ENCODE assay signal across 15 cellular contexts in genomic region chr9:121887553-121888437, GRCh38.
DNase-seq lines count a peak whose midpoint lies in the region; ATAC-seq and TF ChIP-seq lines count a peak whose summit lies in the region.
"Had no signal": no experiment of that assay in that cellular context is flagged by ENCODE, and none has a peak within 500 bp of the region (broad histone marks: within the 10 kb centered on the region; RNA-seq: fewer than 3 reads in every experiment).

No MANE protein-coding gene starts in this region.

- no peaks in the 10 kb centered on the region for H3K9me3 ChIP-seq in fibroblast of lung (ENCODE audit: control insufficient read depth, insufficient read depth, low read depth, low read length)
- H3K9me3 ChIP-seq in smooth muscle cell (replicated peaks; ENCODE audit: low read depth), result no peaks in the 10 kb centered on the region
- H3K9me3 ChIP-seq in T-helper 17 cell (ENCODE audit: control insufficient read depth, low read length, poor library complexity, severe bottlenecking), result no peaks in the 10 kb centered on the region
- H3K9me3 ChIP-seq: thoracic aorta had no signal

- TF ChIP-seq CTCF in fibroblast of lung (conservative IDR thresholded peaks at IDR 0.05 in 1 of 2, IDR thresholded peaks at IDR 0.05 in 1 of 2; ENCODE audit: low read depth in 1 of 2, low read length in 2 of 2) (no peak), smooth muscle cell (IDR thresholded peaks at IDR 0.05; ENCODE audit: borderline replicate concordance, insufficient read depth, poor library complexity, severe bottlenecking) (no peak)

- H3K4me3 ChIP-seq in fibroblast of lung (replicated peaks in 1 of 4; ENCODE audit: control extremely low read depth in 1 of 4, insufficient read depth in 1 of 4, low read depth in 3 of 4, low read length in 4 of 4), result no peak overlapping the region
- no peak overlapping the region for H3K4me3 ChIP-seq in smooth muscle cell
- H3K4me3 ChIP-seq: thoracic aorta had no signal

- no peak overlapping the region for H2AFZ ChIP-seq in fibroblast of lung (ENCODE audit: low read length)
- H2AFZ ChIP-seq in smooth muscle cell (ENCODE audit: low read depth), result no peak overlapping the region

- H3K4me3 Mint-ChIP-seq in activated CD8-positive, alpha-beta memory T cell treated with anti-CD3 and anti-CD28 coated beads, Interleukin-2, amount 10 ng/mL, durations not matched to agents 7 days and 5 days, result no peak overlapping the region
- H3K4me3 Mint-ChIP-seq in T-helper 17 cell, result no peak overlapping the region
- H3K4me3 Mint-ChIP-seq: activated T-cell treated with anti-CD3 and anti-CD28 coated beads, Interleukin-2, amount 50 U/mL, for 72 hours; T-cell had no signal

- no peaks in the 10 kb centered on the region for H3K79me2 ChIP-seq in fibroblast of lung (ENCODE audit: control insufficient read depth, insufficient read depth, low read length)
- H3K79me2 ChIP-seq in smooth muscle cell (ENCODE audit: low read depth), result no peaks in the 10 kb centered on the region

- H3K4me2 ChIP-seq in fibroblast of lung (ENCODE audit: extremely low read depth, insufficient read depth, low read length) (peak overlapping the region; percentile 37), smooth muscle cell (peak overlapping the region; percentile 36)

- H3K27me3 ChIP-seq in fibroblast of lung (ENCODE audit: control insufficient read depth, insufficient read depth, low read length) (no peaks in the 10 kb centered on the region), smooth muscle cell (ENCODE audit: low read depth) (no peaks in the 10 kb centered on the region)

- CTCF ChIA-PET in activated CD8-positive, alpha-beta memory T cell treated with anti-CD3 and anti-CD28 coated beads, Interleukin-2, amount 10 ng/mL, durations not matched to agents 7 days and 5 days (lab: Charles Lee), result interaction anchor here (0.8 to 1.2 kb wide), 2 partner anchors 10 to 154 kb away, joined by 3 to 5 read pairs; no protein-coding TSS in a partner anchor

- peaks cover 13% of the 10 kb centered on the region for H3K4me1 ChIP-seq in fibroblast of lung (ENCODE audit: control insufficient read depth, extremely low read depth, insufficient read depth, low read length)
- peaks cover 22% of the 10 kb centered on the region for H3K4me1 ChIP-seq in smooth muscle cell (ENCODE audit: low read depth)

- no peaks in the 10 kb centered on the region for H3K36me3 Mint-ChIP-seq in activated CD8-positive, alpha-beta memory T cell treated with anti-CD3 and anti-CD28 coated beads, Interleukin-2, amount 10 ng/mL, durations not matched to agents 7 days and 5 days
- peaks cover 4% of the 10 kb centered on the region for H3K36me3 Mint-ChIP-seq in T-helper 17 cell (ENCODE audit: low read depth)
- H3K36me3 Mint-ChIP-seq: T-cell had no signal

- H4K20me1 ChIP-seq in fibroblast of lung (ENCODE audit: control insufficient read depth, extremely low read depth, insufficient read depth, low read length), result no peaks in the 10 kb centered on the region
- H4K20me1 ChIP-seq in smooth muscle cell (ENCODE audit: low read depth), result no peaks in the 10 kb centered on the region

- DNase-seq in activated CD8-positive, alpha-beta memory T cell treated with anti-CD3 and anti-CD28 coated beads, Interleukin-2, amount 10 ng/mL, durations not matched to agents 7 days and 5 days, result no peak
- no peak for DNase-seq in activated CD8-positive, alpha-beta memory T cell treated with anti-CD3 and anti-CD28 coated beads for 24 hours
- DNase-seq in T1000 (lab: John Stamatoyannopoulos, UW), result peak; percentile 39
- peak in 1 of 2 donors; percentile 51 for DNase-seq in fibroblast of lung (ENCODE audit: low read depth in 2 of 2)
- DNase-seq in smooth muscle cell (lab: John Stamatoyannopoulos, UW; ENCODE audit: unreplicated experiment), result no peak
- DNase-seq in T-helper 17 cell, result no peak
- DNase-seq in NCI-H82 treated with DMSO at 0.1 percent for 48 hours (lab: John Stamatoyannopoulos, UW; ENCODE audit: unreplicated experiment), result no peak
- DNase-seq: 8988T; activated CD4-positive, alpha-beta T cell treated with anti-CD3 and anti-CD28 coated beads for 4 hours; NCI-H446; OCI-M1; T-cell had no signal

- peak overlapping the region; percentile 63 for H3K27ac Mint-ChIP-seq in activated CD8-positive, alpha-beta memory T cell treated with anti-CD3 and anti-CD28 coated beads, Interleukin-2, amount 10 ng/mL, durations not matched to agents 7 days and 5 days
- H3K27ac Mint-ChIP-seq in T-helper 17 cell, result no peak overlapping the region
- H3K27ac Mint-ChIP-seq: activated T-cell treated with anti-CD3 and anti-CD28 coated beads, Interleukin-2, amount 50 U/mL, for 72 hours; T-cell had no signal

- H3K36me3 ChIP-seq in fibroblast of lung (ENCODE audit: control insufficient read depth, insufficient read depth, low read length) (no peaks in the 10 kb centered on the region), smooth muscle cell (ENCODE audit: low read depth) (no peaks in the 10 kb centered on the region)
- H3K36me3 ChIP-seq: thoracic aorta had no signal

- peaks cover 17% of the 10 kb centered on the region for H3F3A ChIP-seq in smooth muscle cell (ENCODE audit: low read depth)

- no peaks in the 10 kb centered on the region for H3K27me3 Mint-ChIP-seq in activated CD8-positive, alpha-beta memory T cell treated with anti-CD3 and anti-CD28 coated beads, Interleukin-2, amount 10 ng/mL, durations not matched to agents 7 days and 5 days
- peaks cover 12% of the 10 kb centered on the region for H3K27me3 Mint-ChIP-seq in T-helper 17 cell
- H3K27me3 Mint-ChIP-seq: T-cell had no signal

- no peak for ATAC-seq in activated CD8-positive, alpha-beta memory T cell treated with anti-CD3 and anti-CD28 coated beads, Interleukin-2, amount 10 ng/mL, durations not matched to agents 7 days and 5 days
- ATAC-seq in HG03565 (IDR thresholded peaks at IDR 0.05; ENCODE audit: unreplicated experiment), result no peak
- no peak for ATAC-seq in T-helper 17 cell
- ATAC-seq: T-cell had no signal

- H3K9ac ChIP-seq in fibroblast of lung (ENCODE audit: insufficient read depth, low read length), result no peak overlapping the region
- peak overlapping the region; percentile 43 for H3K9ac ChIP-seq in smooth muscle cell (ENCODE audit: low read depth)

- H3K4me1 Mint-ChIP-seq in activated CD8-positive, alpha-beta memory T cell treated with anti-CD3 and anti-CD28 coated beads, Interleukin-2, amount 10 ng/mL, durations not matched to agents 7 days and 5 days, result peaks cover 54% of the 10 kb centered on the region
- no peaks in the 10 kb centered on the region for H3K4me1 Mint-ChIP-seq in T-helper 17 cell
- H3K4me1 Mint-ChIP-seq: T-cell had no signal

- 63% methylated on average over 13 of the region's 13 CpGs for WGBS in smooth muscle cell (ENCODE audit: low lambda C conversion rate)

- H3K27ac ChIP-seq in fibroblast of lung (ENCODE audit: insufficient read depth, low read length), result no peak overlapping the region
- peak overlapping the region; percentile 84 for H3K27ac ChIP-seq in smooth muscle cell (ENCODE audit: low read depth)
- H3K27ac ChIP-seq: thoracic aorta had no signal

- H3K9me3 Mint-ChIP-seq in activated CD8-positive, alpha-beta memory T cell treated with anti-CD3 and anti-CD28 coated beads, Interleukin-2, amount 10 ng/mL, durations not matched to agents 7 days and 5 days (ENCODE audit: low read depth), result no peaks in the 10 kb centered on the region
- H3K9me3 Mint-ChIP-seq: activated T-cell treated with anti-CD3 and anti-CD28 coated beads, Interleukin-2, amount 50 U/mL, for 72 hours; T-cell had no signal
